ENCODE assay signal across 17 cellular contexts in the genomic region with DNA sequence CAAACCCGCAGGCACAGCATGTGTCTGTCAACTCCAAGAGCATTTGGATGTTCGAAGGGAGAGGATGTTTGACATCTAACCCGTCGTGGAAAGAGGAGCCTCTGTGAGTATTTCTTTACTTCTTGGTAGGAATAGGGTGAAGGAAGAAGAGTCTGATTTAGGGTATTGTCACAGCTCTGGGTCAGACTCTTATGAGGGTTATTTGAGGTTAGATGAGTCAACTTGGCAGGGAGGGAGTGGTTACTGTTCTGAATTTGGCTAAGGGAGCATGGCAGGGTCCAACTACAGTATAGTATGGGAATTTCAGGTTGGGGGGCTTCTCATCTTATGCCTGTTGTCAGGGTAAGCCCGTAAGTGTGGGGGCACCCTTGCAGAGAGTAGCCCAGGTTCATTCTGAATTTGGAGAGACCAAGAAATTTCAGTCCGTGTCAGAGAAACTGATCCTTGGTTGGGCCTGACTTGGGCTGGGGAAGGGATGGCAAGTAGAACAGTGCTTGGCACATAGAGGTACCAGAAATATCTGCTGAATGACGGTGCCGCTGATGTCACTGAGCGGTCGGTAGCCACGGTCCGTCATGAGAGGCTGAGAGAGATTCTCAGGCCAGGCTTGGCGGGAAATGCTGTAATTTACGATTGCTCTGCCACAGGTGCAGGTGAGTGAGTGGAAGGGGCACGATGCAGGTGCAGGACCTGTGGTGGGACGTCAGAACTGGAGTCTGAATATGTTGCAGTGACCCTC. TPM values are rescaled to one million over a fixed set of nuclear protein-coding genes. Genes with fewer than 3 reads are reported as not detected.
DNase-seq lines count a peak whose midpoint lies in the region; ATAC-seq, FAIRE-seq and TF ChIP-seq lines count a peak whose summit lies in the region.
"Had no signal": no experiment of that assay in that cellular context is flagged by ENCODE, and none has a peak within 500 bp of the region (broad histone marks: within the 10 kb centered on the region; RNA-seq: fewer than 3 reads in every experiment).

No MANE protein-coding gene starts in this region.

- H3K36me3 ChIP-seq in RWPE2 (ENCODE audit: low read depth) (no peaks in the 10 kb centered on the region), tibial nerve (no peaks in the 10 kb centered on the region), HepG2 (replicated peaks in 1 of 2; ENCODE audit: control insufficient read depth in 1 of 2, insufficient read depth in 2 of 2, low read length in 2 of 2) (no peaks in the 10 kb centered on the region)
- H3K36me3 ChIP-seq: upper lobe of left lung, WERI-Rb-1 had no signal

- no peak for TF ChIP-seq CTCF in RWPE2 (IDR thresholded peaks at IDR 0.05; ENCODE audit: poor library complexity, severe bottlenecking)
- TF ChIP-seq CTCF in tibial nerve (IDR thresholded peaks at IDR 0.05) = no peak
- no peak for TF ChIP-seq CTCF in HepG2 (CRISPR knock-in tag; IDR thresholded peaks at IDR 0.05)

- H2AFZ ChIP-seq in HepG2 (ENCODE audit: low read length) = no peak overlapping the region

- H3K27ac ChIP-seq in RWPE2 (ENCODE audit: poor library complexity, severe bottlenecking) (no peak overlapping the region), tibial nerve (no peak overlapping the region), HepG2 (ENCODE audit: extremely low read length, insufficient read depth, low read length) (no peak overlapping the region)
- H3K27ac ChIP-seq: upper lobe of left lung, WERI-Rb-1 had no signal

- intact Hi-C loops in Right ventricle myocardium superior (cut with DNase I) = loop anchor here (5.0 to 10.0 kb wide), 3 partner anchors 279 to 687 kb away; no protein-coding TSS in a partner anchor
- intact Hi-C loops in Right ventricle myocardium inferior (cut with DNase I) = loop anchor here (2.0 to 10.0 kb wide), 3 partner anchors 285 to 879 kb away; no protein-coding TSS in a partner anchor
- intact Hi-C loops in HepG2 (cut with micrococcal nuclease; ENCODE audit: unreplicated experiment) = loop anchor here (1.0 to 10.0 kb wide), 4 partner anchors 239 to 649 kb away; no protein-coding TSS in a partner anchor

- peaks cover 3% of the 10 kb centered on the region for H3K27me3 Mint-ChIP-seq in activated CD4-positive, alpha-beta memory T cell treated with anti-CD3 and anti-CD28 coated beads, Interleukin-2, amount 10 ng/mL, durations not matched to agents 7 days and 5 days

- H4K20me1 ChIP-seq in HepG2 (ENCODE audit: insufficient read depth, low read length) = no peaks in the 10 kb centered on the region

- H3K9ac ChIP-seq in HepG2 (ENCODE audit: insufficient read depth, low read depth, low read length) = no peak overlapping the region

- WGBS in tibial nerve, 2 donors = 81% methylated on average over 16 of the region's 16 CpGs
- 22% methylated on average over 11 of the region's 16 CpGs for WGBS in HepG2 (ENCODE audit: low lambda C conversion rate)

- BruUV-seq in HepG2 (replicated peaks; lab: Mats Ljungman, UMichigan) = no TSS peak

- ATAC-seq in Right ventricle myocardium superior (ENCODE audit: poor library complexity) (peak; percentile 56), Right ventricle myocardium inferior (no peak), RWPE2 (ENCODE audit: low read depth) (0 out of 3 replicates have a peak, but pooled peaks have one; percentile 20), HepG2 (no peak)
- ATAC-seq: effector memory CD8-positive, alpha-beta T cell had no signal

- H3K9me3 Mint-ChIP-seq in activated CD4-positive, alpha-beta memory T cell treated with anti-CD3 and anti-CD28 coated beads, Interleukin-2, amount 10 ng/mL, durations not matched to agents 7 days and 5 days = no peaks in the 10 kb centered on the region
- H3K9me3 Mint-ChIP-seq: effector memory CD8-positive, alpha-beta T cell had no signal

- no peak for FAIRE-seq in HepG2 (lab: Jason Lieb, UNC)
- FAIRE-seq: G401.6, RCC 7860 had no signal

- H3K4me3 Mint-ChIP-seq in activated CD4-positive, alpha-beta memory T cell treated with anti-CD3 and anti-CD28 coated beads, Interleukin-2, amount 10 ng/mL, durations not matched to agents 7 days and 5 days = no peak overlapping the region
- H3K4me3 Mint-ChIP-seq: effector memory CD8-positive, alpha-beta T cell had no signal

- TF ChIP-seq POLR2A in tibial nerve (IDR thresholded peaks at IDR 0.05) (no peak), HepG2 (IDR thresholded peaks at IDR 0.05; ENCODE audit: insufficient read depth in 1 of 2, low read depth in 2 of 2, low read length in 2 of 2) (no peak)

- in situ Hi-C loops in HepG2 (cut with HindIII; ENCODE audit: extremely low pct_ligation_motif_present, low pct_unique_long_range_greater_than_20kb) = loop anchor here (10.0 kb wide), 1 partner anchor 649 kb away; no protein-coding TSS in a partner anchor

- H3K4me3 ChIP-seq in RWPE2 (ENCODE audit: severe bottlenecking) (no peak overlapping the region), tibial nerve (no peak overlapping the region), HepG2 (replicated peaks in 1 of 3; ENCODE audit: insufficient read depth in 1 of 3, low read depth in 2 of 3, low read length in 3 of 3) (no peak overlapping the region)
- H3K4me3 ChIP-seq: upper lobe of left lung had no signal

- TF ChIP-seq EP300 in tibial nerve (IDR thresholded peaks at IDR 0.05) (no peak), HepG2 (IDR thresholded peaks at IDR 0.05; ENCODE audit: low read depth in 2 of 2, low read length in 2 of 2) (no peak), HepG2 (CRISPR knock-in tag; IDR thresholded peaks at IDR 0.05; ENCODE audit: borderline replicate concordance) (no peak)

- no peaks in the 10 kb centered on the region for H3K4me1 Mint-ChIP-seq in activated CD4-positive, alpha-beta memory T cell treated with anti-CD3 and anti-CD28 coated beads, Interleukin-2, amount 10 ng/mL, durations not matched to agents 7 days and 5 days

- POLR2A ChIA-PET in activated CD4-positive, alpha-beta memory T cell treated with anti-CD3 and anti-CD28 coated beads, Interleukin-2, amount 10 ng/mL, durations not matched to agents 7 days and 5 days (lab: Charles Lee) = no interaction called here
- POLR2A ChIA-PET in HepG2 (lab: Yijun Ruan, JAX) = no interaction called here

- H3K36me3 Mint-ChIP-seq in activated CD4-positive, alpha-beta memory T cell treated with anti-CD3 and anti-CD28 coated beads, Interleukin-2, amount 10 ng/mL, durations not matched to agents 7 days and 5 days (ENCODE audit: low read depth) = no peaks in the 10 kb centered on the region

- H3K27me3 ChIP-seq in RWPE2 (ENCODE audit: insufficient read depth, poor library complexity, severe bottlenecking) (no peaks in the 10 kb centered on the region), tibial nerve (no peaks in the 10 kb centered on the region), HepG2 (ENCODE audit: control insufficient read depth in 1 of 2, insufficient read depth in 2 of 2, low read length in 2 of 2) (no peaks in the 10 kb centered on the region; a peak in 1 of 5 replicates)
- H3K27me3 ChIP-seq: upper lobe of left lung had no signal

- H3K9me3 ChIP-seq in RWPE2 (ENCODE audit: severe bottlenecking) = no peaks in the 10 kb centered on the region
- H3K9me3 ChIP-seq in tibial nerve = no peaks in the 10 kb centered on the region
- no peaks in the 10 kb centered on the region for H3K9me3 ChIP-seq in HepG2 (ENCODE audit: low read length)
- H3K9me3 ChIP-seq: upper lobe of left lung had no signal

- H3K27ac Mint-ChIP-seq in activated CD4-positive, alpha-beta memory T cell treated with anti-CD3 and anti-CD28 coated beads, Interleukin-2, amount 10 ng/mL, durations not matched to agents 7 days and 5 days = no peak overlapping the region

- CTCF ChIA-PET in activated CD4-positive, alpha-beta memory T cell treated with anti-CD3 and anti-CD28 coated beads, Interleukin-2, amount 10 ng/mL, durations not matched to agents 7 days and 5 days (lab: Charles Lee) = interaction anchor here (1.0 to 8.3 kb wide), 7 partner anchors 10 to 689 kb away, joined by 3 to 137 read pairs (median 7); no protein-coding TSS in a partner anchor
- CTCF ChIA-PET in HepG2 (lab: Yijun Ruan, JAX; ENCODE audit: low intra/inter-chr PET ratio, low total read pairs) = interaction anchor here (1.3 to 4.6 kb wide), 4 partner anchors 283 to 318 kb away, joined by 4 to 53 read pairs (median 6); no protein-coding TSS in a partner anchor

- H3K79me2 ChIP-seq in HepG2 (ENCODE audit: insufficient read depth, low read length) = no peaks in the 10 kb centered on the region

- no peak for TF ChIP-seq RAD21 in HepG2 (CRISPR knock-in tag; IDR thresholded peaks at IDR 0.05)

- DNase-seq in Right ventricle myocardium superior (no peak), Right ventricle myocardium inferior (ENCODE audit: missing footprints) (no peak), RWPE2 (ENCODE audit: low spot score) (no peak), left kidney (ENCODE audit: low read depth, low spot score) (peak; percentile 39), tibial nerve (ENCODE audit: low spot score in 2 of 2) (no peak), HepG2 (ENCODE audit: low spot score) (no peak), hepatic stellate cell (ENCODE audit: low spot score) (no peak)
- DNase-seq in activated CD4-positive, alpha-beta memory T cell treated with anti-CD3 and anti-CD28 coated beads, Interleukin-2, amount 10 ng/mL, durations not matched to agents 7 days and 5 days = no peak
- DNase-seq: NCI-H2029 treated with DMSO at 0.1 percent for 48 hours; NCI-H526 treated with DMSO at 0.1 percent for 48 hours; stimulated activated naive CD4-positive, alpha-beta T cell treated with Interleukin-2 at 50 U/mL for 16 hours; T-helper 1 cell; upper lobe of left lung had no signal

- no peak overlapping the region for H3K4me2 ChIP-seq in HepG2 (ENCODE audit: low read depth, low read length)

- H3K4me1 ChIP-seq in RWPE2 (ENCODE audit: insufficient read depth, poor library complexity, severe bottlenecking) = peaks cover 11% of the 10 kb centered on the region
- peaks cover 0 to 17% (median 0%) of the 10 kb centered on the region in 4 donors for H3K4me1 ChIP-seq in tibial nerve
- H3K4me1 ChIP-seq in HepG2 (ENCODE audit: insufficient read depth, low read length) = no peaks in the 10 kb centered on the region

RNA-seq across cellular contexts. Expression of gene MYH3, which starts 43.2 kb away (rescaled TPM):
- total RNA-seq in Right ventricle myocardium superior (0.22 TPM), Right ventricle myocardium inferior (0.43 TPM), tibial nerve (1 to 10 TPM in 3 of 4 donors, under 1 TPM in 1; 0.59 to 8.1 (median 3.8) TPM), HepG2 (2016; rRNA removed; fragmentation: Illumina TruSeq; extraction: Trizol) (1.6 and 4.5 TPM in 2 replicates)
- total RNA-seq in activated CD4-positive, alpha-beta memory T cell treated with anti-CD3 and anti-CD28 coated beads, Interleukin-2, amount 10 ng/mL, durations not matched to agents 7 days and 5 days = 1 to 10 TPM; 2.5 to 3.0 TPM
- total RNA-seq in HepG2 (2016; cell fraction: cytosol; rRNA removed; fragmentation: Illumina TruSeq; extraction: Trizol; ENCODE audit: low read depth) = 0.97 and 2.0 TPM in 2 replicates
- total RNA-seq in HepG2 (2016; cell fraction: insoluble cytoplasmic fraction; rRNA removed; fragmentation: Illumina TruSeq; extraction: Trizol) = 2.4 and 4.8 TPM in 2 replicates
- 0.59 and 2.3 TPM in 2 replicates for total RNA-seq in HepG2 (2016; cell fraction: membrane; rRNA removed; fragmentation: Illumina TruSeq; extraction: Trizol)
- total RNA-seq in HepG2 (2016; cell fraction: nucleus; rRNA removed; fragmentation: Illumina TruSeq; extraction: Trizol) = 6.7 and 8.5 TPM in 2 replicates
- polyA plus RNA-seq in HepG2 (2011; rRNA removed) = 2.5 and 4.3 TPM in 2 replicates
- polyA plus RNA-seq in HepG2 (2011; cell fraction: cytosol; rRNA removed) = 0.53 and 0.67 TPM in 2 replicates
- polyA plus RNA-seq in HepG2 (2011; cell fraction: nucleus; rRNA removed) = 11.9 and 14.9 TPM in 2 replicates
- 5.1 and 5.5 TPM in 2 replicates for polyA plus RNA-seq in HepG2 (2012)
- polyA plus RNA-seq in HepG2 (2016; cell fraction: cytosol; fragmentation: Illumina TruSeq; extraction: Trizol; ENCODE audit: low read depth) = 0.67 and 0.83 TPM in 2 replicates
- 1.8 and 2.2 TPM in 2 replicates for polyA plus RNA-seq in HepG2 (2016; cell fraction: insoluble cytoplasmic fraction; fragmentation: Illumina TruSeq; extraction: Trizol; ENCODE audit: low read depth)
- 0.50 and 0.54 TPM in 2 replicates for polyA plus RNA-seq in HepG2 (2016; cell fraction: membrane; fragmentation: Illumina TruSeq; extraction: Trizol; ENCODE audit: low read depth)
- polyA plus RNA-seq in HepG2 (2016; cell fraction: nucleus; fragmentation: Illumina TruSeq; extraction: Trizol; ENCODE audit: insufficient read depth, low read depth) = 23.0 and 26.3 TPM in 2 replicates
- 1.3 and 1.7 TPM in 2 replicates for polyA minus RNA-seq in HepG2 (2011; rRNA and poly(A)+ RNA removed; ENCODE audit: low replicate concordance)
- polyA minus RNA-seq in HepG2 (2011; cell fraction: cytosol; rRNA and poly(A)+ RNA removed) = 0.70 TPM in 1 of 2 replicates, not detected in the other
- polyA minus RNA-seq in HepG2 (2011; cell fraction: nucleus; rRNA and poly(A)+ RNA removed) = 5.0 and 5.2 TPM in 2 replicates

Comparison
In these comparisons a context has a peak if more than half of its experiments do, and no peak if none do; other contexts are left out.
1. ATAC-seq: peak in Right ventricle myocardium superior (single experiment) and RWPE2 (single experiment); none in Right ventricle myocardium inferior (single experiment) and HepG2 (single experiment).